ENCODE assay signal across 11 cellular contexts in the genomic region with DNA sequence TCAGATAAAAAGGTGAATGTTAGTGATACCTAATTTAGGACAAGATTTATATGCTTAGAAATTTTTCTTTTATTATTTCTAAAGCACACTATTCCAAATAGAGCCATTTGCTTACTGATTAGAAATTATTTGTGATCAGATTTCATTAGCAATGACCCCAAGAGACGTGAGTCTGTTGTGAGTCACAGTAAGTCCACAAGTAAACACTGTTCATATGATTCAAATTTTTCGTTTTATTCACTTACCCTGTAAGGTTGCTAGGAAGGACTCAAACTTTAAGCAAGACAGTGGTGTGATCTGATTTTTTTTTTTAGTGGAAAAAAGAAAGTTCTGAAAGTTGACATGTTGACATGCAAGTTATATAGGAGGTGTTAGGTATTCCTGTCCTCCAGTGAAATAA. TPM values are rescaled to one million over a fixed set of nuclear protein-coding genes. Genes with fewer than 3 reads are reported as not detected.
A peak's percentile ranks its signal among the peaks of the same experiment; 100 is the strongest.
DNase-seq lines count a peak whose midpoint lies in the region; ATAC-seq and TF ChIP-seq lines count a peak whose summit lies in the region.
"Had no signal": no experiment of that assay in that cellular context is flagged by ENCODE, and none has a peak within 500 bp of the region (broad histone marks: within the 10 kb centered on the region; RNA-seq: fewer than 3 reads in every experiment).

No MANE protein-coding gene starts in this region.

- no peak overlapping the region for H3K4me3 ChIP-seq in HCT116 (replicated peaks in 1 of 2; ENCODE audit: low read depth in 1 of 2, low read length in 2 of 2)
- H3K4me3 ChIP-seq in ascending aorta: peak overlapping the region; percentile 46 to 59
- H3K4me3 ChIP-seq in right cardiac atrium (ENCODE audit: low read length): peak overlapping the region; percentile 69
- H3K4me3 ChIP-seq in smooth muscle cell: peak overlapping the region; percentile 59
- H3K4me3 ChIP-seq: neural progenitor cell had no signal

- no peaks in the 10 kb centered on the region for H3K9me2 ChIP-seq in HCT116 (ENCODE audit: insufficient read depth)

- no peaks in the 10 kb centered on the region for H3K9me3 ChIP-seq in HCT116 (ENCODE audit: control insufficient read depth in 1 of 2, insufficient read depth in 1 of 2, low read depth in 1 of 2, low read length in 2 of 2)
- H3K9me3 ChIP-seq in ascending aorta: no peaks in the 10 kb centered on the region
- peaks cover 2% of the 10 kb centered on the region for H3K9me3 ChIP-seq in right cardiac atrium (ENCODE audit: control insufficient read depth, low read length)
- H3K9me3 ChIP-seq in smooth muscle cell (replicated peaks; ENCODE audit: low read depth): no peaks in the 10 kb centered on the region

- H3K27me3 ChIP-seq in HCT116 (ENCODE audit: insufficient read depth, low read length): no peaks in the 10 kb centered on the region
- H3K27me3 ChIP-seq in ascending aorta: no peaks in the 10 kb centered on the region
- no peaks in the 10 kb centered on the region for H3K27me3 ChIP-seq in right cardiac atrium (ENCODE audit: control insufficient read depth, insufficient read depth)
- no peaks in the 10 kb centered on the region for H3K27me3 ChIP-seq in smooth muscle cell (ENCODE audit: low read depth)
- H3K27me3 ChIP-seq: neural progenitor cell had no signal

- no peak for DNase-seq in HCT116 (ENCODE audit: low read depth, low spot score)
- DNase-seq in ascending aorta (ENCODE audit: low spot score in 2 of 2): no peak
- no peak for DNase-seq in right cardiac atrium
- DNase-seq in smooth muscle cell (lab: John Stamatoyannopoulos, UW; ENCODE audit: unreplicated experiment): no peak
- DNase-seq in NCI-H1048 (lab: John Stamatoyannopoulos, UW): no peak
- DNase-seq in NCI-H2029 treated with DMSO at 0.1 percent for 48 hours (lab: John Stamatoyannopoulos, UW): no peak
- DNase-seq in NCI-H2227 (lab: John Stamatoyannopoulos, UW; ENCODE audit: unreplicated experiment): no peak
- DNase-seq in NCI-H1436 treated with DMSO at 0.1 percent for 48 hours (lab: John Stamatoyannopoulos, UW): no peak
- DNase-seq: DND-41, NCI-H2081 treated with DMSO at 0.1 percent for 48 hours had no signal

- intact Hi-C loops in HCT116 (cut with micrococcal nuclease) (no loop called here), ascending aorta (cut with DNase I) (loop anchor here (5.0 kb wide), 1 partner anchor 35 kb away; no protein-coding TSS in a partner anchor), right cardiac atrium (cut with DNase I) (no loop called here)

- TF ChIP-seq RAD21 in HCT116 (IDR thresholded peaks at IDR 0.05; ENCODE audit: low read depth): no peak

- ATAC-seq in HCT116: no peak
- no peak for ATAC-seq in right cardiac atrium

- POLR2A ChIA-PET in HCT116 (lab: Charles Lee): interaction anchor here (1.2 kb wide), 1 partner anchor 9 kb away, joined by 3 read pairs; no protein-coding TSS in a partner anchor

- 44% methylated on average over 2 of the region's 2 CpGs for WGBS in right cardiac atrium
- 48% methylated on average over 2 of the region's 2 CpGs for WGBS in smooth muscle cell (ENCODE audit: low lambda C conversion rate)

- H3K9ac ChIP-seq in HCT116 (ENCODE audit: low read length): no peak overlapping the region
- no peak overlapping the region for H3K9ac ChIP-seq in smooth muscle cell (ENCODE audit: low read depth)
- H3K9ac ChIP-seq: neural progenitor cell had no signal

- H3K79me2 ChIP-seq in HCT116 (ENCODE audit: insufficient read depth, low read length) (no peaks in the 10 kb centered on the region), smooth muscle cell (ENCODE audit: low read depth) (no peaks in the 10 kb centered on the region)

- BruUV-seq in HCT116 (replicated peaks; lab: Mats Ljungman, UMichigan): no TSS peak

- CTCF ChIA-PET in HCT116 (lab: Charles Lee): no interaction called here

- H3F3A ChIP-seq in smooth muscle cell (ENCODE audit: low read depth): no peaks in the 10 kb centered on the region

- H3K4me1 ChIP-seq in HCT116 (ENCODE audit: control insufficient read depth in 1 of 2, insufficient read depth in 2 of 2, low read length in 2 of 2) (no peaks in the 10 kb centered on the region), ascending aorta (no peaks in the 10 kb centered on the region), right cardiac atrium (ENCODE audit: control insufficient read depth, insufficient read depth, low read length) (no peaks in the 10 kb centered on the region), smooth muscle cell (ENCODE audit: low read depth) (no peaks in the 10 kb centered on the region)
- H3K4me1 ChIP-seq: neural progenitor cell had no signal

- H2AFZ ChIP-seq in HCT116 (ENCODE audit: low read depth, low read length, poor library complexity, severe bottlenecking): peak overlapping the region; percentile 39
- H2AFZ ChIP-seq in smooth muscle cell (ENCODE audit: low read depth): peak overlapping the region; percentile 99

- H3K27ac ChIP-seq in HCT116 (ENCODE audit: low read depth, low read length) (no peak overlapping the region), ascending aorta (no peak overlapping the region), right cardiac atrium (ENCODE audit: low read length) (no peak overlapping the region), smooth muscle cell (ENCODE audit: low read depth) (no peak overlapping the region)
- H3K27ac ChIP-seq: neural progenitor cell had no signal

- H4K20me1 ChIP-seq in HCT116 (ENCODE audit: insufficient read depth) (no peaks in the 10 kb centered on the region), smooth muscle cell (ENCODE audit: low read depth) (no peaks in the 10 kb centered on the region)

- no peak overlapping the region for H3K4me2 ChIP-seq in HCT116 (ENCODE audit: low read length)
- peak overlapping the region; percentile 81 for H3K4me2 ChIP-seq in smooth muscle cell
- H3K4me2 ChIP-seq: neural progenitor cell had no signal

- H3K36me3 ChIP-seq in HCT116 (ENCODE audit: control insufficient read depth in 1 of 2, insufficient read depth in 2 of 2, low read length in 2 of 2) (no peaks in the 10 kb centered on the region), ascending aorta (no peaks in the 10 kb centered on the region), smooth muscle cell (ENCODE audit: low read depth) (no peaks in the 10 kb centered on the region)
- H3K36me3 ChIP-seq: neural progenitor cell had no signal

- RAD21 ChIA-PET in HCT116 (lab: Charles Lee; ENCODE audit: low non-redundant PET in 1 of 2, low total read pairs in 2 of 2, uncharacterized antibody in 2 of 2, unreplicated experiment in 2 of 2): no interaction called here

- TF ChIP-seq CTCF in HCT116 (IDR thresholded peaks at IDR 0.05 in 2 of 3, conservative IDR thresholded peaks at IDR 0.05 in 1 of 3; ENCODE audit: borderline replicate concordance in 1 of 3, insufficient read depth in 1 of 3, low read depth in 2 of 3, low read length in 2 of 3) (no peak), ascending aorta (IDR thresholded peaks at IDR 0.05) (no peak), smooth muscle cell (IDR thresholded peaks at IDR 0.05; ENCODE audit: borderline replicate concordance, insufficient read depth, poor library complexity, severe bottlenecking) (no peak)

- no peak for TF ChIP-seq POLR2A in HCT116 (IDR thresholded peaks at IDR 0.05; ENCODE audit: borderline replicate concordance, extremely low read depth, insufficient read depth, insufficient read length)

TF ChIP-seq in HCT116, 20 proteins besides CTCF, POLR2A, EP300 and RAD21:
- TF ChIP-seq, protein P1, sequence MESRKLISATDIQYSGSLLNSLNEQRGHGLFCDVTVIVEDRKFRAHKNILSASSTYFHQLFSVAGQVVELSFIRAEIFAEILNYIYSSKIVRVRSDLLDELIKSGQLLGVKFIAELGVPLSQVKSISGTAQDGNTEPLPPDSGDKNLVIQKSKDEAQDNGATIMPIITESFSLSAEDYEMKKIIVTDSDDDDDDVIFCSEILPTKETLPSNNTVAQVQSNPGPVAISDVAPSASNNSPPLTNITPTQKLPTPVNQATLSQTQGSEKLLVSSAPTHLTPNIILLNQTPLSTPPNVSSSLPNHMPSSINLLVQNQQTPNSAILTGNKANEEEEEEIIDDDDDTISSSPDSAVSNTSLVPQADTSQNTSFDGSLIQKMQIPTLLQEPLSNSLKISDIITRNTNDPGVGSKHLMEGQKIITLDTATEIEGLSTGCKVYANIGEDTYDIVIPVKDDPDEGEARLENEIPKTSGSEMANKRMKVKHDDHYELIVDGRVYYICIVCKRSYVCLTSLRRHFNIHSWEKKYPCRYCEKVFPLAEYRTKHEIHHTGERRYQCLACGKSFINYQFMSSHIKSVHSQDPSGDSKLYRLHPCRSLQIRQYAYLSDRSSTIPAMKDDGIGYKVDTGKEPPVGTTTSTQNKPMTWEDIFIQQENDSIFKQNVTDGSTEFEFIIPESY (IDR thresholded peaks at IDR 0.05; ENCODE audit: extremely low read depth, insufficient replicate concordance, low read length): no peak
- TF ChIP-seq ELF1 (IDR thresholded peaks at IDR 0.05; ENCODE audit: borderline replicate concordance, low read depth) (no peak), EZH2 (IDR thresholded peaks at IDR 0.05) (no peak)

RNA-seq across cellular contexts. Expression of gene CARD6, which starts 1.2 kb away (rescaled TPM):
- total RNA-seq in HCT116 (2021; ENCODE audit: unreplicated experiment) (not detected), ascending aorta (8.2 TPM), right cardiac atrium (1 to 10 TPM; 7.7 to 9.6 (median 8.5) TPM), smooth muscle cell (0.90 and 0.99 TPM in 2 replicates)
- 0.01 and 0.03 TPM in 2 replicates for polyA plus RNA-seq in HCT116 (2012)
- polyA plus RNA-seq in right cardiac atrium (3.8 TPM), smooth muscle cell (0.43 and 0.76 TPM in 2 replicates)

RNA-seq across cellular contexts. Expression of gene RPL37, which starts 7.3 kb away (rescaled TPM):
- total RNA-seq in HCT116 (2021; ENCODE audit: unreplicated experiment) (1,279 TPM), ascending aorta (22.1 TPM), right cardiac atrium (100 to 1,000 TPM; 583 to 782 (median 626) TPM), smooth muscle cell (168 and 228 TPM in 2 replicates)
- polyA plus RNA-seq in HCT116 (2012): 5,000 and 5,239 TPM in 2 replicates
- polyA plus RNA-seq in right cardiac atrium (849 TPM), smooth muscle cell (594 and 697 TPM in 2 replicates)

RNA-seq across cellular contexts. Expression of gene PRKAA1, which starts 44.2 kb away (rescaled TPM):
- 53.5 TPM for total RNA-seq in HCT116 (2021; ENCODE audit: unreplicated experiment)
- 16.5 and 18.9 TPM in 2 replicates for polyA plus RNA-seq in HCT116 (2012)
- 90.3 TPM for total RNA-seq in ascending aorta
- 10 to 100 TPM; 35.7 to 50.9 (median 43.7) TPM for total RNA-seq in right cardiac atrium
- polyA plus RNA-seq in right cardiac atrium: 16.9 TPM
- 50.1 and 64.1 TPM in 2 replicates for total RNA-seq in smooth muscle cell
- 18.6 and 23.8 TPM in 2 replicates for polyA plus RNA-seq in smooth muscle cell

Comparison
In these comparisons a context has a peak if more than half of its experiments do, and no peak if none do; other contexts are left out.
1. H3K4me3 ChIP-seq: peak in ascending aorta (2 of 2), right cardiac atrium (single experiment) and smooth muscle cell (single experiment); none in HCT116 (0 of 2).